In the genomic region with DNA sequence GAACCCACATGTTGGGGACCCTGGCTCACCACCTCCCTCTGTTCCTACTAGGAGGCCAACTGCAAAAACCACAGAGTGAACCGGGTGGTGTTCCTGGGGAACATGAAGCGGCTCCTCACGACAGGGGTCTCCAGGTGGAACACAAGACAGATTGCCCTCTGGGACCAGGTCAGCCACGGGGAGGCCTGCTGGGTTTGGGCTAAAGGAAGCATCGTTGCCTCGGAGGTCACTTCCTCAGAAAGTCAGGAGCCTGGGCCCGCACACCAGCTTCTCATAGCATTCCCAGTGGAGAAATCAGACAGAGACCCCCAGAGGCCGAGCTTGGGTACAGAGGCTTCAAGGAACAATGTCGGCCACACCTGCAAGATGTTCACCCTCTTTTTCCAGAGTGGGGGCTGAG, we compare ENCODE assay signal across 28 cellular contexts.
"Had no signal": no experiment of that assay in that cellular context is flagged by ENCODE, and none has a peak within 500 bp of the region (broad histone marks: within the 10 kb centered on the region; RNA-seq: fewer than 3 reads in every experiment).

No MANE protein-coding gene starts in this region.

- H3K36me3 ChIP-seq: thoracic aorta, thyroid gland, transverse colon, upper lobe of right lung, uterus had no signal

- H3K4me3 ChIP-seq: stomach, suprapubic skin, testis, thoracic aorta, thyroid gland, tibial artery, tibial nerve, transverse colon, upper lobe of left lung, upper lobe of right lung, uterus, vagina had no signal

- H3K4me1 ChIP-seq: stomach, suprapubic skin, testis, tibial artery, tibial nerve, transverse colon, upper lobe of left lung, upper lobe of right lung, uterus, vagina had no signal

- H3K27ac ChIP-seq: stomach, suprapubic skin, testis, thoracic aorta, thyroid gland, tibial artery, tibial nerve, transverse colon, upper lobe of left lung, upper lobe of right lung, uterus, vagina had no signal

- DNase-seq: stimulated activated CD4-positive, alpha-beta T cell treated with anti-CD3 and anti-CD28 coated beads, Interleukin-2, amount 100 ng/mL, for 48 hours; stimulated activated CD4-positive, alpha-beta T cell treated with anti-CD3 and anti-CD28 coated beads, Interleukin-4, amount 100 ng/mL, for 1 hour; stimulated activated CD4-positive, alpha-beta T cell treated with anti-CD3 and anti-CD28 coated beads, Interleukin-4, amount 100 ng/mL, for 24 hours; stimulated activated CD4-positive, alpha-beta T cell treated with anti-CD3 and anti-CD28 coated beads, Interleukin-4, amount 100 ng/mL, for 4 hours; stimulated activated CD8-positive, alpha-beta memory T cell treated with anti-CD3 and anti-CD28 coated beads, Interleukin-4, amount 100 ng/mL, for 48 hours; stimulated activated naive B cell treated with anti-CD40 and anti-IgM and Interleukin-4, amounts not matched to agents 10 μg/mL and 1 μg/mL and 100 μg/mL, for 72 hours; stimulated activated naive CD4-positive, alpha-beta T cell; stimulated activated naive CD4-positive, alpha-beta T cell treated with Interleukin-2 at 50 U/mL for 16 hours; stimulated activated naive CD8-positive, alpha-beta T cell treated with anti-CD3 and anti-CD28 coated beads, Interleukin-15, amount 100 ng/mL, for 72 hours; stimulated activated naive CD8-positive, alpha-beta T cell treated with anti-CD3 and anti-CD28 coated beads, Interleukin-15, Interleukin-2, amounts not matched to agents 100 U/mL and 50 U/mL, for 24 hours; stomach; substantia nigra; testis; thyroid gland; transverse colon; trophoblast cell; upper lobe of left lung; upper lobe of right lung; uterus had no signal

- H3K27me3 Mint-ChIP-seq: stimulated activated naive B cell treated with anti-CD40 and anti-IgM and Interleukin-4, amounts not matched to agents 10 μg/mL and 1 μg/mL and 100 μg/mL, for 72 hours had no signal

- ATAC-seq: stimulated activated effector memory CD8-positive, alpha-beta T cell treated with anti-CD3 and anti-CD28 coated beads, Interleukin-12 subunit alpha, Interleukin-12 subunit beta, amount 100 ng/mL, for 72 hours; stimulated activated memory B cell treated with anti-CD40 and anti-IgM and Interleukin-4, amounts not matched to agents 10 μg/mL and 1 μg/mL and 100 μg/mL, for 72 hours; stimulated activated naive B cell treated with anti-CD40 and anti-IgM and Interleukin-4, amounts not matched to agents 10 μg/mL and 1 μg/mL and 100 μg/mL, for 72 hours; stimulated activated naive CD8-positive, alpha-beta T cell treated with anti-CD3 and anti-CD28 coated beads, Interleukin-15, amount 100 ng/mL, for 72 hours; stimulated activated naive CD8-positive, alpha-beta T cell treated with anti-CD3 and anti-CD28 coated beads, Interleukin-15, Interleukin-2, amounts not matched to agents 100 U/mL and 50 U/mL, for 24 hours; upper lobe of right lung had no signal

- H3K27ac Mint-ChIP-seq: stimulated activated effector memory CD8-positive, alpha-beta T cell treated with anti-CD3 and anti-CD28 coated beads, Interleukin-12 subunit alpha, Interleukin-12 subunit beta, amount 100 ng/mL, for 72 hours; stimulated activated memory B cell treated with anti-CD40 and anti-IgM and Interleukin-4, amounts not matched to agents 10 μg/mL and 1 μg/mL and 100 μg/mL, for 72 hours; stimulated activated naive B cell treated with anti-CD40 and anti-IgM and Interleukin-4, amounts not matched to agents 10 μg/mL and 1 μg/mL and 100 μg/mL, for 72 hours; stimulated activated naive CD8-positive, alpha-beta T cell treated with anti-CD3 and anti-CD28 coated beads, Interleukin-15, amount 100 ng/mL, for 72 hours; stimulated activated naive CD8-positive, alpha-beta T cell treated with anti-CD3 and anti-CD28 coated beads, Interleukin-15, Interleukin-2, amounts not matched to agents 100 ng/mL and 50 ng/mL, for 24 hours; type B pancreatic cell had no signal

- H3K9me3 Mint-ChIP-seq: stimulated activated effector memory CD8-positive, alpha-beta T cell treated with anti-CD3 and anti-CD28 coated beads, Interleukin-12 subunit alpha, Interleukin-12 subunit beta, amount 100 ng/mL, for 72 hours; stimulated activated memory B cell treated with anti-CD40 and anti-IgM and Interleukin-4, amounts not matched to agents 10 μg/mL and 1 μg/mL and 100 μg/mL, for 72 hours; stimulated activated naive B cell treated with anti-CD40 and anti-IgM and Interleukin-4, amounts not matched to agents 10 μg/mL and 1 μg/mL and 100 μg/mL, for 72 hours; stimulated activated naive CD8-positive, alpha-beta T cell treated with anti-CD3 and anti-CD28 coated beads, Interleukin-15, amount 100 ng/mL, for 72 hours; stimulated activated naive CD8-positive, alpha-beta T cell treated with anti-CD3 and anti-CD28 coated beads, Interleukin-15, Interleukin-2, amounts not matched to agents 100 ng/mL and 50 ng/mL, for 24 hours; type B pancreatic cell had no signal

- H3K36me3 Mint-ChIP-seq: stimulated activated effector memory CD8-positive, alpha-beta T cell treated with anti-CD3 and anti-CD28 coated beads, Interleukin-12 subunit alpha, Interleukin-12 subunit beta, amount 100 ng/mL, for 72 hours; stimulated activated memory B cell treated with anti-CD40 and anti-IgM and Interleukin-4, amounts not matched to agents 10 μg/mL and 1 μg/mL and 100 μg/mL, for 72 hours; type B pancreatic cell had no signal

- H3K4me1 Mint-ChIP-seq: stimulated activated effector memory CD8-positive, alpha-beta T cell treated with anti-CD3 and anti-CD28 coated beads, Interleukin-12 subunit alpha, Interleukin-12 subunit beta, amount 100 ng/mL, for 72 hours; stimulated activated memory B cell treated with anti-CD40 and anti-IgM and Interleukin-4, amounts not matched to agents 10 μg/mL and 1 μg/mL and 100 μg/mL, for 72 hours; stimulated activated naive CD8-positive, alpha-beta T cell treated with anti-CD3 and anti-CD28 coated beads, Interleukin-15, amount 100 ng/mL, for 72 hours had no signal

- H3K9me3 ChIP-seq: stomach, suprapubic skin, testis, thoracic aorta, thyroid gland, tibial artery, tibial nerve, transverse colon, upper lobe of left lung, upper lobe of right lung, uterus, vagina had no signal

- H3K4me3 Mint-ChIP-seq: stimulated activated effector memory CD8-positive, alpha-beta T cell treated with anti-CD3 and anti-CD28 coated beads, Interleukin-12 subunit alpha, Interleukin-12 subunit beta, amount 100 ng/mL, for 72 hours; stimulated activated memory B cell treated with anti-CD40 and anti-IgM and Interleukin-4, amounts not matched to agents 10 μg/mL and 1 μg/mL and 100 μg/mL, for 72 hours; stimulated activated naive B cell treated with anti-CD40 and anti-IgM and Interleukin-4, amounts not matched to agents 10 μg/mL and 1 μg/mL and 100 μg/mL, for 72 hours; stimulated activated naive CD8-positive, alpha-beta T cell treated with anti-CD3 and anti-CD28 coated beads, Interleukin-15, amount 100 ng/mL, for 72 hours; stimulated activated naive CD8-positive, alpha-beta T cell treated with anti-CD3 and anti-CD28 coated beads, Interleukin-15, Interleukin-2, amounts not matched to agents 100 ng/mL and 50 ng/mL, for 24 hours; type B pancreatic cell had no signal

- H3K27me3 ChIP-seq: stomach, suprapubic skin, testis, thyroid gland, tibial artery, tibial nerve, transverse colon, upper lobe of left lung, upper lobe of right lung, uterus, vagina had no signal
